1 cellular context compared by ENCODE assay signal in the genomic region with DNA sequence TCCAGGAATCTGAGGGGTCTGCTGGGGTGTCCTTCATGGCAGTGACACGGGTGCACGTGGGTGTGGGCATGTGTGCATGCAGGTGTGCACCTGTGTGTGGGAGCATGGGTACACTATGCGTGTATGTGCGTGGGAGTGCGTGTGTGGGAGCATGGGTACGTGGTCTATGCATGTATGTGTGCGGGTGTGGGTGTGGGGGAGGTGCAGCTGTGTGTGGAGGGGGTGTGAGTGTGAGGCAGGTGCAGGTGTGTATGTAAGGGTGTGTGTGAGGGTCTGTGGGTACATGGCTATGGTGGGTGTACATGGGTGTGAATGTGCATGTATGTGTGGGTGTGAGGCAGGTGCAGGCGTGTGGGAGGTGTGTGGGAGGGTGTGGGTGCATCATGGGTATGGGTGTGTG.
TF ChIP-seq lines count a peak whose summit lies in the region.

No MANE protein-coding gene starts in this region.

TF ChIP-seq in K562, 482 proteins besides CTCF, POLR2A, EP300 and RAD21:
- TF ChIP-seq ARID2 (IDR thresholded peaks at IDR 0.05) (no peak), SUPT5H (IDR thresholded peaks at IDR 0.05) (0 out of 2 replicates have a peak, but pooled peaks have one; percentile 23), GABPB1 (CRISPR knock-in tag; IDR thresholded peaks at IDR 0.05) (no peak), IRF2 (CRISPR knock-in tag; IDR thresholded peaks at IDR 0.05) (no peak), HNRNPLL (IDR thresholded peaks at IDR 0.05; ENCODE audit: low read depth, low read length, poor library complexity, severe bottlenecking) (peak; percentile 20), EGR1 (conservative IDR thresholded peaks at IDR 0.05) (peak; percentile 85), ZNF197 (CRISPR knock-in tag; IDR thresholded peaks at IDR 0.05; ENCODE audit: low read depth) (no peak), ZNF444 (CRISPR knock-in tag; IDR thresholded peaks at IDR 0.05) (no peak)
- TF ChIP-seq, protein P1, sequence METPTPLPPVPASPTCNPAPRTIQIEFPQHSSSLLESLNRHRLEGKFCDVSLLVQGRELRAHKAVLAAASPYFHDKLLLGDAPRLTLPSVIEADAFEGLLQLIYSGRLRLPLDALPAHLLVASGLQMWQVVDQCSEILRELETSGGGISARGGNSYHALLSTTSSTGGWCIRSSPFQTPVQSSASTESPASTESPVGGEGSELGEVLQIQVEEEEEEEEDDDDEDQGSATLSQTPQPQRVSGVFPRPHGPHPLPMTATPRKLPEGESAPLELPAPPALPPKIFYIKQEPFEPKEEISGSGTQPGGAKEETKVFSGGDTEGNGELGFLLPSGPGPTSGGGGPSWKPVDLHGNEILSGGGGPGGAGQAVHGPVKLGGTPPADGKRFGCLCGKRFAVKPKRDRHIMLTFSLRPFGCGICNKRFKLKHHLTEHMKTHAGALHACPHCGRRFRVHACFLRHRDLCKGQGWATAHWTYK (CRISPR knock-in tag; IDR thresholded peaks at IDR 0.05), result no peak
